In genomic region chr2:84041494-84041893, GRCh38 we compare ENCODE assay signal across 32 cellular contexts.
"Had no signal": no experiment of that assay in that cellular context is flagged by ENCODE, and none has a peak within 500 bp of the region (broad histone marks: within the 10 kb centered on the region; RNA-seq: fewer than 3 reads in every experiment).

No MANE protein-coding gene starts in this region.

- H3K4me3 ChIP-seq: Peyer's patch, SJSA1 had no signal

- H3K27ac ChIP-seq: KMS-11, Peyer's patch, SJSA1 had no signal

- FAIRE-seq: bronchial epithelial cell had no signal

- DNase-seq: activated B cell treated with CpG ODN at 0.5 μM for 24 hours; activated CD4-positive, alpha-beta memory T cell treated with anti-CD3 and anti-CD28 coated beads, Interleukin-2, amount 10 ng/mL, durations not matched to agents 7 days and 5 days; activated CD4-positive, alpha-beta T cell treated with anti-CD3 and anti-CD28 coated beads for 4 hours; activated CD4-positive, CD25-positive, alpha-beta regulatory T cell treated with anti-CD3 and anti-CD28 coated beads, Interleukin-2, amount 50 U/mL, for 72 hours; activated CD8-positive, alpha-beta memory T cell treated with anti-CD3 and anti-CD28 coated beads for 24 hours; activated CD8-positive, alpha-beta memory T cell treated with anti-CD3 and anti-CD28 coated beads, Interleukin-2, amount 10 ng/mL, durations not matched to agents 7 days and 5 days; activated CD8-positive, alpha-beta memory T cell treated with anti-CD3 and anti-CD28 coated beads, Interleukin-2, amount 50 U/mL, for 48 hours; activated effector memory CD4-positive, alpha-beta T cell treated with Interleukin-2 at 50 U/mL for 16 hours; activated naive CD4-positive, alpha-beta T cell treated with anti-CD3 and anti-CD28 coated beads, Interleukin-2, amount 10 ng/mL, durations not matched to agents 7 days and 5 days; activated naive CD8-positive, alpha-beta T cell treated with anti-CD3 and anti-CD28 coated beads, Interleukin-2, amount 50 U/mL, for 24 hours; activated T-cell treated with anti-CD3 and anti-CD28 coated beads, Interleukin-2, amount 50 U/mL, for 48 hours; anterior cingulate cortex; caudate nucleus; cerebellar nuclear complex; NCI-H1048; NCI-H1105 treated with DMSO at 0.1 percent for 48 hours; NCI-H1436 treated with DMSO at 0.1 percent for 48 hours; NCI-H1694 treated with DMSO at 0.1 percent for 48 hours; NCI-H2029; NCI-H2171 treated with DMSO at 0.1 percent for 48 hours; NCI-H2227 treated with DMSO at 0.1 percent for 48 hours; NCI-H446 treated with DMSO at 0.1 percent for 48 hours; NCI-H524; NCI-H69; PC-3; Peyer's patch; RPMI8226; SHP77 treated with DMSO at 0.1 percent for 48 hours; SK-N-SH had no signal

- H3K27me3 ChIP-seq: Peyer's patch, SJSA1 had no signal

- H3K4me1 ChIP-seq: Peyer's patch, SJSA1 had no signal

- H3K9ac ChIP-seq: KMS-11, SK-N-SH had no signal

- H3K4me2 ChIP-seq: KMS-11, SK-N-SH had no signal

- H3K9me3 ChIP-seq: Peyer's patch, SJSA1, SK-N-SH had no signal

- H3K36me3 ChIP-seq: Peyer's patch, SJSA1 had no signal
